1 cellular context compared by ENCODE assay signal in the genomic region with DNA sequence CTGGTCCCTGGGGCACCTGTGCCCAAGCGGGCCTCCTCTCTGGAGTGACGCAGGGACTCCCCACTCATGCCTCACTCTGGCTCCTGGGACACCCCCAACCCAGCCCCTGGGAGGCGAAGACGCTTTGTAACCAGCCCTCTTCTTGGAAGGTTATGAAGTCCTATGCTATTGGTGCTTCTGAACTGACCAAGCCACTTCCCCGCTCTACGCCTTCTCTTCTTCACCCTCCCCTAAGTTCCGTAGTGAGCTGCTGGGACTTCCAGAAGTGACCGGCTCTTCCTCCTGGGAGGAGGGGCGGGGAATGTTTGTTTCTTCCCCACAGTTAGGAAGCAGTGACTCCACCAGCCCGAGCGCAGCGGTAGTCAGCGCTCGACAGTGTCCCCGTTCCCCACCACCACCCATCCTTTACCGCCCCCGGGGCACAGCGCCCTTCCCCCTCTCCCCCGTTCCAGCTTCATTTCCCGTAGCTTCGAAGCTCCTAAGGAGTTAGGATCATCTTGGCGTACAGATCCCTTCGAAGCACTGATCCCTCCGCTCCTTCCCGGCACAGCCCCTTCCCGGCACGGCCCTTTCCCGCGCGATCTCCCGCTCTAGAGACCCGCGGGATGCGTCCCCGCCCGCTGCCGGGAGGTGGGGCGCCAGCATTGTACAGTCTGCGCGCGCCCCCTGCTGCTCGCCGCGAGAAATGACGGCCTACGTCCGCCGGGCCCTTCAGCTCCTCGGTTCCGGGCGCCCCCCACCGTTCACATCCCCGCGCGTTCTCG.
TF ChIP-seq lines count a peak whose summit lies in the region.

No MANE protein-coding gene starts in this region.

TF ChIP-seq in HCT116, 20 proteins besides CTCF, POLR2A, EP300 and RAD21:
- TF ChIP-seq CBX3 (IDR thresholded peaks at IDR 0.05; ENCODE audit: low read depth) (peak; percentile 69; the same call in 1 of the 2 replicates), MAX (IDR thresholded peaks at IDR 0.05) (peak; percentile 49), EGR1 (IDR thresholded peaks at IDR 0.05; ENCODE audit: low read depth) (no peak)
